Comparison of ENCODE assay signal across 11 cellular contexts in the genomic region with DNA sequence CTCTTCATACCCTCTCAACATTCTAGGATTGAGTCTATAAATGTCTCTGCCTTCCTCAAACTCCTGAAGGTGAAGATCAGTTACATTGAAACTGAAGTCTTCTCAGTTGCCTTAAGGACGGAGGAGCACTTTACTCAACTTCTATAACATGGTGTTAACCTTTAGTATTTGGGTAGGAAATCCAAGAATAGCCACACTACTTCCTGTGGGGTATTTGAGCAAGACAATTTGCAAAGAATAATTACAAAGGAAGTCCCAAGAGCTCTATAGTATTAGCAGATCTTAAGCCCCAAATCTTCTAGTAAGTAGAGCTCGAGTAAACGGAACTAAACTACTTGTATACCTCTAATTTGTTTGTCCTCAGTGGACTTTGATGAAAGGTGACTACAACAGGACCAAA.
DNase-seq lines count a peak whose midpoint lies in the region; ATAC-seq and TF ChIP-seq lines count a peak whose summit lies in the region.
"Had no signal": no experiment of that assay in that cellular context is flagged by ENCODE, and none has a peak within 500 bp of the region (broad histone marks: within the 10 kb centered on the region; RNA-seq: fewer than 3 reads in every experiment).

No MANE protein-coding gene starts in this region.

- H3K9me3 Mint-ChIP-seq in CD4-positive, alpha-beta T cell: no peaks in the 10 kb centered on the region
- peaks cover 3% of the 10 kb centered on the region for H3K9me3 Mint-ChIP-seq in activated T-helper 1 cell treated with anti-CD3 and anti-CD28 coated beads, Interleukin-12 subunit alpha, Interleukin-12 subunit beta, Interleukin-2, Interleukin-4 antibody, amounts not matched to agents 30 ng/mL and 10 ng/mL and 1 ng/mL, durations not matched to agents 14 hours and 24 hours and 36 hours

- intact Hi-C loops in CD4-positive, alpha-beta T cell (cut with DNase I, micrococcal nuclease): no loop called here
- intact Hi-C loops in activated T-helper 1 cell treated with anti-CD3 and anti-CD28 coated beads, Interleukin-12 subunit alpha, Interleukin-12 subunit beta, Interleukin-2, Interleukin-4 antibody, amounts not matched to agents 30 ng/mL and 10 ng/mL and 1 ng/mL, durations not matched to agents 14 hours and 24 hours and 36 hours (cut with micrococcal nuclease): no loop called here
- intact Hi-C loops in right cardiac atrium (cut with DNase I) (no loop called here), thyroid gland (cut with DNase I) (no loop called here)

- WGBS in right cardiac atrium: 76% methylated on average over 3 of the region's 3 CpGs
- 77 to 78% methylated on average over 3 of the region's 3 CpGs for WGBS in thyroid gland, 2 donors

- H3K4me3 Mint-ChIP-seq in CD4-positive, alpha-beta T cell: no peak overlapping the region
- peak overlapping the region; percentile 30 for H3K4me3 Mint-ChIP-seq in activated T-helper 1 cell treated with anti-CD3 and anti-CD28 coated beads, Interleukin-12 subunit alpha, Interleukin-12 subunit beta, Interleukin-2, Interleukin-4 antibody, amounts not matched to agents 30 ng/mL and 10 ng/mL and 1 ng/mL, durations not matched to agents 14 hours and 24 hours and 36 hours
- H3K4me3 Mint-ChIP-seq: CD14-positive monocyte had no signal

- no peak for TF ChIP-seq CTCF in CD4-positive, alpha-beta T cell (IDR thresholded peaks at IDR 0.05)
- TF ChIP-seq CTCF in thyroid gland (IDR thresholded peaks at IDR 0.05): no peak

- H3K27ac Mint-ChIP-seq in CD4-positive, alpha-beta T cell: peak overlapping the region; percentile 65
- H3K27ac Mint-ChIP-seq in activated T-helper 1 cell treated with anti-CD3 and anti-CD28 coated beads, Interleukin-12 subunit alpha, Interleukin-12 subunit beta, Interleukin-2, Interleukin-4 antibody, amounts not matched to agents 30 ng/mL and 10 ng/mL and 1 ng/mL, durations not matched to agents 14 hours and 24 hours and 36 hours: peak overlapping the region; percentile 77

- no peak for ATAC-seq in CD4-positive, alpha-beta T cell (ENCODE audit: poor library complexity)
- ATAC-seq in GM18517 (IDR thresholded peaks at IDR 0.05; ENCODE audit: unreplicated experiment) (peak; percentile 55), HG03103 (IDR thresholded peaks at IDR 0.05; ENCODE audit: low read depth, unreplicated experiment) (peak; percentile 71), right cardiac atrium (no peak)

- peaks cover 32% of the 10 kb centered on the region for H3K4me1 Mint-ChIP-seq in CD4-positive, alpha-beta T cell (ENCODE audit: low read depth)
- H3K4me1 Mint-ChIP-seq in activated T-helper 1 cell treated with anti-CD3 and anti-CD28 coated beads, Interleukin-12 subunit alpha, Interleukin-12 subunit beta, Interleukin-2, Interleukin-4 antibody, amounts not matched to agents 30 ng/mL and 10 ng/mL and 1 ng/mL, durations not matched to agents 14 hours and 24 hours and 36 hours (ENCODE audit: low read depth): peaks cover 25% of the 10 kb centered on the region

- POLR2A ChIA-PET in CD4-positive, alpha-beta T cell (lab: Charles Lee): interaction anchor here (0.8 to 0.9 kb wide), 2 partner anchors 18 to 106 kb away, joined by 3 read pairs; no protein-coding TSS in a partner anchor

- CTCF ChIA-PET in CD4-positive, alpha-beta T cell (lab: Charles Lee): no interaction called here

- peaks cover 20 to 24% of the 10 kb centered on the region in 2 donors for H3K36me3 ChIP-seq in thyroid gland

- H3K4me1 ChIP-seq in right cardiac atrium (ENCODE audit: control insufficient read depth, insufficient read depth, low read length) (no peaks in the 10 kb centered on the region), thyroid gland (no peaks in the 10 kb centered on the region)

- H3K27me3 Mint-ChIP-seq in CD4-positive, alpha-beta T cell: no peaks in the 10 kb centered on the region
- no peaks in the 10 kb centered on the region for H3K27me3 Mint-ChIP-seq in activated T-helper 1 cell treated with anti-CD3 and anti-CD28 coated beads, Interleukin-12 subunit alpha, Interleukin-12 subunit beta, Interleukin-2, Interleukin-4 antibody, amounts not matched to agents 30 ng/mL and 10 ng/mL and 1 ng/mL, durations not matched to agents 14 hours and 24 hours and 36 hours (ENCODE audit: insufficient read depth)

- peaks cover 96% of the 10 kb centered on the region for H3K36me3 Mint-ChIP-seq in CD4-positive, alpha-beta T cell (ENCODE audit: low read depth)
- H3K36me3 Mint-ChIP-seq in activated T-helper 1 cell treated with anti-CD3 and anti-CD28 coated beads, Interleukin-12 subunit alpha, Interleukin-12 subunit beta, Interleukin-2, Interleukin-4 antibody, amounts not matched to agents 30 ng/mL and 10 ng/mL and 1 ng/mL, durations not matched to agents 14 hours and 24 hours and 36 hours (ENCODE audit: low read depth): peaks cover 70% of the 10 kb centered on the region

- H3K27ac ChIP-seq in CD4-positive, alpha-beta T cell (ENCODE audit: low read depth, low read length): no peak overlapping the region
- no peak overlapping the region for H3K27ac ChIP-seq in right cardiac atrium (ENCODE audit: low read length)
- no peak overlapping the region for H3K27ac ChIP-seq in thyroid gland
- H3K27ac ChIP-seq: VCaP had no signal

- H3K27me3 ChIP-seq in CD4-positive, alpha-beta T cell (ENCODE audit: control insufficient read depth, insufficient read depth, low read length): no peaks in the 10 kb centered on the region
- no peaks in the 10 kb centered on the region for H3K27me3 ChIP-seq in right cardiac atrium (ENCODE audit: control insufficient read depth, insufficient read depth)
- no peaks in the 10 kb centered on the region for H3K27me3 ChIP-seq in thyroid gland

- TF ChIP-seq POLR2A in thyroid gland (IDR thresholded peaks at IDR 0.05): no peak

- no peaks in the 10 kb centered on the region for H3K9me3 ChIP-seq in CD4-positive, alpha-beta T cell (ENCODE audit: control insufficient read depth, low read length)
- H3K9me3 ChIP-seq in right cardiac atrium (ENCODE audit: control insufficient read depth, low read length) (no peaks in the 10 kb centered on the region), thyroid gland (no peaks in the 10 kb centered on the region)

- DNase-seq in CD4-positive, alpha-beta T cell: no peak
- DNase-seq in activated T-helper 1 cell treated with anti-CD3 and anti-CD28 coated beads, Interleukin-12 subunit alpha, Interleukin-12 subunit beta, Interleukin-2, Interleukin-4 antibody, amounts not matched to agents 30 ng/mL and 10 ng/mL and 1 ng/mL, durations not matched to agents 14 hours and 24 hours and 36 hours (ENCODE audit: low spot score): no peak
- DNase-seq in right cardiac atrium: no peak
- DNase-seq in DMS53 (lab: John Stamatoyannopoulos, UW): no peak
- no peak for DNase-seq in thyroid gland
- DNase-seq in NCI-H146 treated with DMSO at 0.1 percent for 48 hours (lab: John Stamatoyannopoulos, UW; ENCODE audit: unreplicated experiment): no peak

- H3K4me3 ChIP-seq in right cardiac atrium (ENCODE audit: low read length) (no peak overlapping the region), thyroid gland (replicated peaks in 1 of 3) (no peak overlapping the region)
- H3K4me3 ChIP-seq: skin epidermis had no signal

Comparison
In these comparisons a context has a peak if more than half of its experiments do, and no peak if none do; other contexts are left out.
1. ATAC-seq: peak in GM18517 (single experiment) and HG03103 (single experiment); none in CD4-positive, alpha-beta T cell (single experiment) and right cardiac atrium (0 of 2).